In the genomic region with DNA sequence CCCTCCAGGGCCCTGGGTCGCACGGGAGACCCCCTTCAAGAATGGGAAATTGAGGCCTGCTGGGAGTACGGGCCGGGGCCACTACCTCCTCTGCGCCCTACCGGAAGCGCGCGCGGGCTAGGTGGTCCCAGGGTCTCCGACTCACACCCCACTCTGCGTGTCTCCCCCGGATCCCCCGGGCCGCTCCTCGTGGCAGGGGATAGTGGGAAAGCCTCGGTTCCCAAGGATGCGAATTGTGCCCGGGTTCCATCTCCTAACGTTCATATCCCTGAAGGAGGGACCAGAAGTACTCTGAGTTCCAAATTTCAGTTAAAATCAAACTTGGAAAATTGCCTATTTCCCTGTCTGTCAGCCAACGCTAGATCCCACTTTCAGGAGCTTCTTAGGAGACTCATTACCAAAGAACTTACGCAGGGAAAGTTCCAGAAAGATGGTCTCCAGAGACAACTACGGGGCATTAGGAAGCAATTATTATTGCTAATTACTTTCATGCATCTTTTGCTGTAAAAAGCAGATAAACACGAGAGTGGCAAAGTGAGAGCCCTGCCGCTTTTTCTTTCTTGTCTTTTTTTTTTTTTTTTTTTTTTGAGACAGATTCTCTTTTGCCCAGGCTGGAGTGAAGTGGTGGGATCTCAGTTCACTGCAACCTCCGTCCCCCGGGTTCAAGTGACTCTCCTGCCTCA, we compare ENCODE assay signal across 8 cellular contexts. TPM values are rescaled to one million over a fixed set of nuclear protein-coding genes. Genes with fewer than 3 reads are reported as not detected.
DNase-seq lines count a peak whose midpoint lies in the region; ATAC-seq lines count a peak whose summit lies in the region.

No MANE protein-coding gene starts in this region.

- H2BK120ac ChIP-seq in mesenchymal stem cell (ENCODE audit: low read depth, low read length), result no peak overlapping the region

- H3K27ac ChIP-seq in mesenchymal stem cell (ENCODE audit: low read length, poor library complexity, severe bottlenecking), result no peak overlapping the region

- H2BK15ac ChIP-seq in mesenchymal stem cell (ENCODE audit: low read depth, poor library complexity, severe bottlenecking), result no peak overlapping the region

- intact Hi-C loops in activated CD4-positive, alpha-beta T cell treated with anti-CD3 and anti-CD28 coated beads, Interleukin-2, amount 10 ng/mL, durations not matched to agents 24 days and 14 days (cut with micrococcal nuclease), result loop anchor here (1.0 to 5.0 kb wide), 4 partner anchors 35 to 154 kb away; a partner anchor contains a TSS

- no peak overlapping the region for H3K14ac ChIP-seq in mesenchymal stem cell (ENCODE audit: low read length in 2 of 2)

- peak overlapping the region; percentile 73 to 87 for H3K4me3 ChIP-seq in mesenchymal stem cell (ENCODE audit: insufficient read depth in 1 of 2, low read depth in 1 of 2, low read length in 2 of 2)

- H3K4me1 Mint-ChIP-seq in activated CD4-positive, alpha-beta T cell treated with anti-CD3 and anti-CD28 coated beads, Interleukin-2, amount 10 ng/mL, durations not matched to agents 24 days and 14 days, result peaks cover 33% of the 10 kb centered on the region

- no peak overlapping the region for H2BK12ac ChIP-seq in mesenchymal stem cell (ENCODE audit: low read length in 2 of 2)

- no peaks in the 10 kb centered on the region for H3K9me3 ChIP-seq in mesenchymal stem cell (ENCODE audit: control insufficient read depth, low read length)

- no peak overlapping the region for H4K91ac ChIP-seq in mesenchymal stem cell (ENCODE audit: low read length)

- peaks cover 2 to 4% of the 10 kb centered on the region in 2 experiments for H3K27me3 ChIP-seq in mesenchymal stem cell (ENCODE audit: control insufficient read depth in 1 of 2, insufficient read depth in 1 of 2, low read length in 2 of 2)

- peaks cover 9% of the 10 kb centered on the region for H3K79me1 ChIP-seq in mesenchymal stem cell (replicated peaks; ENCODE audit: low read length, poor library complexity, severe bottlenecking)

- H3K4ac ChIP-seq in mesenchymal stem cell (ENCODE audit: low read depth in 1 of 2, low read length in 2 of 2), result no peak overlapping the region

- 8% methylated on average over 26 of the region's 27 CpGs for whole genome bisulfite sequencing in mesenchymal stem cell

- no peak overlapping the region for H4K8ac ChIP-seq in mesenchymal stem cell (ENCODE audit: low read length)

- peak overlapping the region; percentile 95 for H3K4me2 ChIP-seq in mesenchymal stem cell (ENCODE audit: low read length, poor library complexity, severe bottlenecking)

- peaks cover 6% of the 10 kb centered on the region for H3K4me1 ChIP-seq in mesenchymal stem cell (ENCODE audit: control insufficient read depth, insufficient read depth, low read depth, low read length)

- H3K27ac Mint-ChIP-seq in activated CD4-positive, alpha-beta T cell treated with anti-CD3 and anti-CD28 coated beads, Interleukin-2, amount 10 ng/mL, durations not matched to agents 24 days and 14 days, result peak overlapping the region; percentile 77

- H2AFZ ChIP-seq in mesenchymal stem cell (ENCODE audit: low read depth, low read length), result peak overlapping the region; percentile 96

- no peaks in the 10 kb centered on the region for H3K36me3 ChIP-seq in mesenchymal stem cell (ENCODE audit: control insufficient read depth in 1 of 2, insufficient read depth in 2 of 2, low read depth in 1 of 2, low read length in 2 of 2)

- no peak overlapping the region for H2AK5ac ChIP-seq in mesenchymal stem cell (ENCODE audit: low read length, severe bottlenecking)

- H3K23ac ChIP-seq in mesenchymal stem cell (ENCODE audit: low read length in 2 of 2), result peak overlapping the region in 1 of 2 experiments; percentile 6

- peak; percentile 9 for ATAC-seq in HG03439 (IDR thresholded peaks at IDR 0.05; ENCODE audit: unreplicated experiment)

- H2BK5ac ChIP-seq in mesenchymal stem cell (ENCODE audit: low read depth, low read length, poor library complexity, severe bottlenecking), result peak overlapping the region; percentile 35

- no peaks in the 10 kb centered on the region for H3K27me3 Mint-ChIP-seq in activated CD4-positive, alpha-beta T cell treated with anti-CD3 and anti-CD28 coated beads, Interleukin-2, amount 10 ng/mL, durations not matched to agents 24 days and 14 days

- no peak overlapping the region for H3K18ac ChIP-seq in mesenchymal stem cell (ENCODE audit: low read depth in 1 of 2, low read length in 2 of 2)

- no peaks in the 10 kb centered on the region for H3K9me3 Mint-ChIP-seq in activated CD4-positive, alpha-beta T cell treated with anti-CD3 and anti-CD28 coated beads, Interleukin-2, amount 10 ng/mL, durations not matched to agents 24 days and 14 days

- DNase-seq in activated CD4-positive, alpha-beta T cell treated with anti-CD3 and anti-CD28 coated beads, Interleukin-2, amount 10 ng/mL, durations not matched to agents 24 days and 14 days, result no peak
- no peak for DNase-seq in activated CD4-positive, alpha-beta T cell treated with anti-CD3 and anti-CD28 coated beads for 1 hour
- peak; percentile 21 for DNase-seq in astrocyte of the hippocampus (ENCODE audit: low read depth, low spot score)
- DNase-seq in mesenchymal stem cell, result peak; percentile 44
- no peak for DNase-seq in activated gamma-delta T cell treated with Interleukin-2 at 50 U/mL for 16 hours
- DNase-seq in NOMO-1 treated with dmso at 0.1 percent for 144 hours (lab: John Stamatoyannopoulos, UW; ENCODE audit: unreplicated experiment), result no peak
- DNase-seq in NCI-H510A (lab: John Stamatoyannopoulos, UW), result no peak

- peak overlapping the region; percentile 79 for H3K4me3 Mint-ChIP-seq in activated CD4-positive, alpha-beta T cell treated with anti-CD3 and anti-CD28 coated beads, Interleukin-2, amount 10 ng/mL, durations not matched to agents 24 days and 14 days

- H3K9ac ChIP-seq in mesenchymal stem cell (ENCODE audit: low read length), result peak overlapping the region; percentile 81

- peaks cover 26% of the 10 kb centered on the region for H3K36me3 Mint-ChIP-seq in activated CD4-positive, alpha-beta T cell treated with anti-CD3 and anti-CD28 coated beads, Interleukin-2, amount 10 ng/mL, durations not matched to agents 24 days and 14 days (ENCODE audit: low read depth)

RNA-seq across cellular contexts. Expression of a gene that starts 0.9 kb away (rescaled TPM):
- total RNA-seq in activated CD4-positive, alpha-beta T cell treated with anti-CD3 and anti-CD28 coated beads, Interleukin-2, amount 10 ng/mL, durations not matched to agents 24 days and 14 days, result 12.9 and 13.7 TPM in 2 replicates
- polyA plus RNA-seq in mesenchymal stem cell (2013, experiment 1 of 2), result 2.8 TPM
- 2.8 TPM for polyA plus RNA-seq in mesenchymal stem cell (2013, experiment 2 of 2)

RNA-seq across cellular contexts. Expression of a gene that starts 35.1 kb away (rescaled TPM):
- total RNA-seq in activated CD4-positive, alpha-beta T cell treated with anti-CD3 and anti-CD28 coated beads, Interleukin-2, amount 10 ng/mL, durations not matched to agents 24 days and 14 days, result 15.9 and 18.3 TPM in 2 replicates
- 5.0 TPM for polyA plus RNA-seq in mesenchymal stem cell (2013, experiment 1 of 2)
- polyA plus RNA-seq in mesenchymal stem cell (2013, experiment 2 of 2), result 4.3 TPM

Comparison
In these comparisons a context has a peak if more than half of its experiments do, and no peak if none do; other contexts are left out.
1. DNase-seq: peak in astrocyte of the hippocampus (single experiment) and mesenchymal stem cell (single experiment); none in activated CD4-positive, alpha-beta T cell treated with anti-CD3 and anti-CD28 coated beads, Interleukin-2, amount 10 ng/mL, durations not matched to agents 24 days and 14 days (single experiment), activated CD4-positive, alpha-beta T cell treated with anti-CD3 and anti-CD28 coated beads for 1 hour (single experiment), activated gamma-delta T cell treated with Interleukin-2 at 50 U/mL for 16 hours (single experiment), NOMO-1 treated with dmso at 0.1 percent for 144 hours (single experiment) and NCI-H510A (single experiment).